1 cellular context compared by ENCODE assay signal in genomic region chr2:164514491-164514890, GRCh38.
TF ChIP-seq lines count a peak whose summit lies in the region.

No MANE protein-coding gene starts in this region.

TF ChIP-seq in HepG2, 621 proteins besides CTCF, POLR2A, EP300 and RAD21 (continued from another document and continues in another):
- TF ChIP-seq USF2 (IDR thresholded peaks at IDR 0.05; ENCODE audit: low read depth, low read length), result no peak
- TF ChIP-seq USF2 (CRISPR knock-in tag; IDR thresholded peaks at IDR 0.05; ENCODE audit: borderline replicate concordance), result no peak
- TF ChIP-seq PLSCR1 (CRISPR knock-in tag; IDR thresholded peaks at IDR 0.05; ENCODE audit: borderline replicate concordance), result no peak
- no peak for TF ChIP-seq NBN (conservative IDR thresholded peaks at IDR 0.05)
- TF ChIP-seq MLXIP (CRISPR knock-in tag; IDR thresholded peaks at IDR 0.05; ENCODE audit: borderline replicate concordance), result no peak
- TF ChIP-seq ZHX2 (IDR thresholded peaks at IDR 0.05; ENCODE audit: low read depth), result no peak
- TF ChIP-seq ZHX2 (CRISPR knock-in tag; IDR thresholded peaks at IDR 0.05; ENCODE audit: borderline replicate concordance), result no peak
- TF ChIP-seq SMYD3 (CRISPR knock-in tag; IDR thresholded peaks at IDR 0.05), result no peak
- no peak for TF ChIP-seq U2AF1 (optimal IDR thresholded peaks at IDR 0.05; ENCODE audit: low read depth, low read length)
- no peak for TF ChIP-seq ZNF777 (CRISPR knock-in tag; IDR thresholded peaks at IDR 0.05)
- TF ChIP-seq PAXIP1 (CRISPR knock-in tag; conservative IDR thresholded peaks at IDR 0.05), result peak; percentile 85
- TF ChIP-seq RFXANK (CRISPR knock-in tag; IDR thresholded peaks at IDR 0.05), result no peak
- no peak for TF ChIP-seq ZNF510 (CRISPR knock-in tag; IDR thresholded peaks at IDR 0.05; ENCODE audit: low read depth)
- no peak for TF ChIP-seq ZNF282 (IDR thresholded peaks at IDR 0.05; ENCODE audit: partially characterized antibody)
- no peak for TF ChIP-seq FUBP1 (CRISPR knock-in tag; IDR thresholded peaks at IDR 0.05; ENCODE audit: borderline replicate concordance)
- no peak for TF ChIP-seq ZNF121 (CRISPR knock-in tag; IDR thresholded peaks at IDR 0.05)
- TF ChIP-seq SMAD9 (CRISPR knock-in tag; IDR thresholded peaks at IDR 0.05), result no peak
- no peak; the same call in 1 of the 2 replicates for TF ChIP-seq NFATC3 (CRISPR knock-in tag; IDR thresholded peaks at IDR 0.05)
- no peak for TF ChIP-seq CEBPB (IDR thresholded peaks at IDR 0.05; ENCODE audit: borderline replicate concordance, low read depth, low read length)
- TF ChIP-seq ZNF781 (CRISPR knock-in tag; IDR thresholded peaks at IDR 0.05; ENCODE audit: borderline replicate concordance, not compliant biosample characterization), result peak; percentile 41
- no peak for TF ChIP-seq ZNF572 (CRISPR knock-in tag; IDR thresholded peaks at IDR 0.05)
- no peak for TF ChIP-seq ZNF33B (CRISPR knock-in tag; IDR thresholded peaks at IDR 0.05)
- TF ChIP-seq ZBTB42 (CRISPR knock-in tag; IDR thresholded peaks at IDR 0.05), result no peak
- no peak for TF ChIP-seq ZNF468 (CRISPR knock-in tag; IDR thresholded peaks at IDR 0.05)
- TF ChIP-seq FOXA3 (CRISPR knock-in tag; IDR thresholded peaks at IDR 0.05), result peak; percentile 39; the same call in 1 of the 2 replicates
- no peak for TF ChIP-seq ZNF142 (CRISPR knock-in tag; IDR thresholded peaks at IDR 0.05)
- TF ChIP-seq RXRB (CRISPR knock-in tag; IDR thresholded peaks at IDR 0.05; ENCODE audit: borderline replicate concordance), result peak; percentile 96
- no peak for TF ChIP-seq ZNF382 (CRISPR knock-in tag; IDR thresholded peaks at IDR 0.05; ENCODE audit: borderline replicate concordance)
- peak; percentile 65 for TF ChIP-seq ZMYM2 (CRISPR knock-in tag; IDR thresholded peaks at IDR 0.05)
- no peak for TF ChIP-seq ZNF740 (CRISPR knock-in tag; IDR thresholded peaks at IDR 0.05)
- TF ChIP-seq ATM (IDR thresholded peaks at IDR 0.05; ENCODE audit: borderline replicate concordance), result no peak
- TF ChIP-seq FOSL2 (CRISPR knock-in tag; IDR thresholded peaks at IDR 0.05), result peak; percentile 96
- no peak for TF ChIP-seq IRF2 (CRISPR knock-in tag; IDR thresholded peaks at IDR 0.05)
- no peak for TF ChIP-seq ZNF749 (CRISPR knock-in tag; IDR thresholded peaks at IDR 0.05; ENCODE audit: borderline replicate concordance)
